Comparison of ENCODE assay signal across 9 cellular contexts in genomic region chr10:31134303-31134928, GRCh38.
DNase-seq lines count a peak whose midpoint lies in the region; ATAC-seq, FAIRE-seq and TF ChIP-seq lines count a peak whose summit lies in the region.
"Had no signal": no experiment of that assay in that cellular context is flagged by ENCODE, and none has a peak within 500 bp of the region (broad histone marks: within the 10 kb centered on the region; RNA-seq: fewer than 3 reads in every experiment).

No MANE protein-coding gene starts in this region.

- H3K27ac ChIP-seq in ovary: peak overlapping the region; percentile 73 to 81
- H3K27ac ChIP-seq: 22Rv1 had no signal

- 8 to 14% (median 9%) methylated on average over 23 of the region's 23 CpGs for WGBS in ovary, 3 donors

- peak; percentile 43 for DNase-seq in DMS 273 treated with DMSO at 0.1 percent for 48 hours (lab: John Stamatoyannopoulos, UW)
- no peak for DNase-seq in DMS 273 (lab: John Stamatoyannopoulos, UW; ENCODE audit: unreplicated experiment)
- DNase-seq in H4 (ENCODE audit: low spot score): peak; percentile 90
- peak; percentile 42 for DNase-seq in NCI-H226
- DNase-seq in left cardiac atrium: peak; percentile 45
- peak in 2 of 5 donors; percentile 34 to 39 for DNase-seq in ovary
- no peak for DNase-seq in GM19239 (ENCODE audit: insufficient read length, low spot score)

- peak overlapping the region; percentile 95 for H3K27ac Mint-ChIP-seq in activated naive CD8-positive, alpha-beta T cell

- TF ChIP-seq CTCF in ovary (IDR thresholded peaks at IDR 0.05): no peak

- ATAC-seq in left cardiac atrium: peak; percentile 63 to 66

- no peaks in the 10 kb centered on the region for H3K9me3 ChIP-seq in ovary

- no peak for FAIRE-seq in GM19239 (lab: Jason Lieb, UNC)

- H3K27me3 ChIP-seq in ovary: no peaks in the 10 kb centered on the region

- no peaks in the 10 kb centered on the region for H3K27me3 Mint-ChIP-seq in activated naive CD8-positive, alpha-beta T cell

- peaks cover 43% of the 10 kb centered on the region for H3K4me1 Mint-ChIP-seq in activated naive CD8-positive, alpha-beta T cell (ENCODE audit: low read depth)

- no peak for TF ChIP-seq POLR2A in ovary (IDR thresholded peaks at IDR 0.05)

- H3K9me3 Mint-ChIP-seq in activated naive CD8-positive, alpha-beta T cell (ENCODE audit: low read depth): no peaks in the 10 kb centered on the region

- H3K4me1 ChIP-seq in ovary (ENCODE audit: insufficient read depth): peaks cover 5% of the 10 kb centered on the region

- intact Hi-C loops in left cardiac atrium (cut with DNase I) (loop anchor here in 1 of 2 donors (10.0 kb wide), 1 partner anchor 100 kb away; the partner anchor contains the start of gene ZNF438), ovary (cut with DNase I) (loop anchor here in 2 of 4 donors (10.0 kb wide), 2 partner anchors 100 to 350 kb away; partner anchors contain the start of gene ZNF438 (in 1 of the 2))

- H3K4me3 Mint-ChIP-seq in activated naive CD8-positive, alpha-beta T cell: peak overlapping the region; percentile 86

- peak overlapping the region; percentile 45 for H3K4me3 ChIP-seq in ovary

- H3K36me3 ChIP-seq in ovary: no peaks in the 10 kb centered on the region

- H3K36me3 Mint-ChIP-seq in activated naive CD8-positive, alpha-beta T cell: no peaks in the 10 kb centered on the region

- no peak for TF ChIP-seq EP300 in ovary (IDR thresholded peaks at IDR 0.05)

Comparison
In these comparisons a context has a peak if more than half of its experiments do, and no peak if none do; other contexts are left out.
1. DNase-seq: peak in DMS 273 treated with DMSO at 0.1 percent for 48 hours (single experiment), H4 (single experiment), NCI-H226 (single experiment) and left cardiac atrium (single experiment); none in DMS 273 (single experiment) and GM19239 (single experiment).